In genomic region chr14:50599700-50600444, GRCh38 we compare ENCODE assay signal across 8 cellular contexts. TPM values are rescaled to one million over a fixed set of nuclear protein-coding genes. Genes with fewer than 3 reads are reported as not detected.
A peak's percentile ranks its signal among the peaks of the same experiment; 100 is the strongest.
DNase-seq lines count a peak whose midpoint lies in the region; ATAC-seq and TF ChIP-seq lines count a peak whose summit lies in the region.

No MANE protein-coding gene starts in this region.

- H3K27ac Mint-ChIP-seq in CD14-positive monocyte, result no peak overlapping the region

- ATAC-seq in RWPE2 (ENCODE audit: low read depth), result peak; percentile 49; the same call in 1 of the 3 replicates
- peak; percentile 53 for ATAC-seq in foreskin keratinocyte
- ATAC-seq in HG02852 (IDR thresholded peaks at IDR 0.05; ENCODE audit: unreplicated experiment), result no peak
- no peak for ATAC-seq in HG03439 (IDR thresholded peaks at IDR 0.05; ENCODE audit: unreplicated experiment)

- intact Hi-C loops in CD14-positive monocyte (cut with micrococcal nuclease), result no loop called here

- H3K27me3 ChIP-seq in RWPE2 (ENCODE audit: insufficient read depth, poor library complexity, severe bottlenecking) (no peaks in the 10 kb centered on the region), foreskin keratinocyte (no peaks in the 10 kb centered on the region)

- H3K9me3 Mint-ChIP-seq in CD14-positive monocyte, result no peaks in the 10 kb centered on the region

- H3K4me1 ChIP-seq in HEK293 (ENCODE audit: control insufficient read depth, insufficient read depth, low read length), result peaks cover 6% of the 10 kb centered on the region
- peaks cover 38% of the 10 kb centered on the region for H3K4me1 ChIP-seq in RWPE2 (ENCODE audit: insufficient read depth, poor library complexity, severe bottlenecking)
- H3K4me1 ChIP-seq in foreskin keratinocyte, result peaks cover 23% of the 10 kb centered on the region

- CTCF ChIA-PET in HEK293 (lab: Yijun Ruan, JAX), result interaction anchor here (0.6 to 2.3 kb wide), 15 partner anchors 11 to 1551 kb away, joined by 3 to 21 read pairs (median 4); no protein-coding TSS in a partner anchor

- POLR2A ChIA-PET in HEK293 (lab: Yijun Ruan, JAX), result no interaction called here

- peak; percentile 40 for TF ChIP-seq CTCF in CD14-positive monocyte (IDR thresholded peaks at IDR 0.05)
- no peak for TF ChIP-seq CTCF in HEK293 (tag by site-specific recombination; IDR thresholded peaks at IDR 0.05)
- TF ChIP-seq CTCF in RWPE2 (IDR thresholded peaks at IDR 0.05; ENCODE audit: poor library complexity, severe bottlenecking), result peak; percentile 85
- TF ChIP-seq CTCF in foreskin keratinocyte (conservative IDR thresholded peaks at IDR 0.05), result peak; percentile 60

- no peaks in the 10 kb centered on the region for H3K9me3 ChIP-seq in HEK293 (ENCODE audit: control insufficient read depth, insufficient read depth, low read depth, low read length)
- H3K9me3 ChIP-seq in RWPE2 (ENCODE audit: severe bottlenecking), result no peaks in the 10 kb centered on the region

- no peaks in the 10 kb centered on the region for H3K36me3 Mint-ChIP-seq in CD14-positive monocyte

- DNase-seq in CD14-positive monocyte (ENCODE audit: low spot score) (no peak), RWPE2 (ENCODE audit: low spot score) (no peak), foreskin keratinocyte (peak; percentile 63 to 79), putamen (ENCODE audit: low spot score) (peak; percentile 58)
- no peak for DNase-seq in activated CD4-positive, alpha-beta T cell treated with anti-CD3 and anti-CD28 coated beads, Interleukin-2, amount 50 U/mL, for 48 hours

- H3K36me3 ChIP-seq in HEK293 (ENCODE audit: control insufficient read depth in 2 of 2, insufficient read depth in 1 of 2, low read length in 2 of 2) (no peaks in the 10 kb centered on the region), RWPE2 (ENCODE audit: low read depth) (no peaks in the 10 kb centered on the region)

- no peak overlapping the region for H3K4me3 Mint-ChIP-seq in CD14-positive monocyte

- H3K4me1 Mint-ChIP-seq in CD14-positive monocyte, result no peaks in the 10 kb centered on the region

- peak overlapping the region; percentile 50; the same call in 1 of the 2 replicates for H3K27ac ChIP-seq in HEK293 (ENCODE audit: extremely low read depth, low read depth, low read length)
- peak overlapping the region; percentile 82 for H3K27ac ChIP-seq in RWPE2 (ENCODE audit: poor library complexity, severe bottlenecking)
- no peak overlapping the region for H3K27ac ChIP-seq in foreskin keratinocyte

- H3K27me3 Mint-ChIP-seq in CD14-positive monocyte (ENCODE audit: low read depth in 3 of 3), result peaks cover 0 to 3% (median 1%) of the 10 kb centered on the region in 3 donors

- H3K4me3 ChIP-seq in HEK293 (ENCODE audit: low read depth, low read length) (no peak overlapping the region), RWPE2 (ENCODE audit: severe bottlenecking) (no peak overlapping the region)

TF ChIP-seq in HEK293, 187 proteins besides CTCF, POLR2A, EP300 and RAD21 (continues in another document):
- TF ChIP-seq MZF1 (tag by site-specific recombination; IDR thresholded peaks at IDR 0.05; ENCODE audit: borderline replicate concordance) (no peak), OSR2 (tag by site-specific recombination; IDR thresholded peaks at IDR 0.05) (peak; percentile 73; the same call in 1 of the 2 replicates), SP2 (tag by site-specific recombination; IDR thresholded peaks at IDR 0.05) (peak; percentile 5; the same call in 1 of the 2 replicates), SETDB1 (IDR thresholded peaks at IDR 0.05; ENCODE audit: insufficient read length, low read length) (no peak), ZNF747 (tag by site-specific recombination; IDR thresholded peaks at IDR 0.05) (no peak), ZNF707 (tag by site-specific recombination; IDR thresholded peaks at IDR 0.05) (no peak), ZBTB48 (tag by site-specific recombination; IDR thresholded peaks at IDR 0.05) (no peak), ZNF626 (tag by site-specific recombination; IDR thresholded peaks at IDR 0.05) (no peak), ZBTB44 (tag by site-specific recombination; IDR thresholded peaks at IDR 0.05) (0 out of 2 replicates have a peak, but pooled peaks have one; percentile 17), ZNF324 (tag by site-specific recombination; IDR thresholded peaks at IDR 0.05) (peak; percentile 61; the same call in 1 of the 2 replicates), ZNF416 (tag by site-specific recombination; IDR thresholded peaks at IDR 0.05) (no peak), ZNF48 (tag by site-specific recombination; IDR thresholded peaks at IDR 0.05) (no peak), ZNF2 (tag by site-specific recombination; IDR thresholded peaks at IDR 0.05) (no peak), HIC1 (tag by site-specific recombination; IDR thresholded peaks at IDR 0.05) (peak; percentile 35; the same call in 1 of the 2 replicates), ZFP69B (tag by site-specific recombination; IDR thresholded peaks at IDR 0.05) (0 out of 2 replicates have a peak, but pooled peaks have one; percentile 21), ZNF629 (tag by site-specific recombination; IDR thresholded peaks at IDR 0.05) (peak; percentile 58), ZNF311 (tag by site-specific recombination; IDR thresholded peaks at IDR 0.05; ENCODE audit: borderline replicate concordance) (no peak), ZNF692 (tag by site-specific recombination; IDR thresholded peaks at IDR 0.05) (0 out of 2 replicates have a peak, but pooled peaks have one; percentile 20), ZNF184 (tag by site-specific recombination; IDR thresholded peaks at IDR 0.05) (peak; percentile 19; the same call in 1 of the 2 replicates), KLF10 (tag by site-specific recombination; IDR thresholded peaks at IDR 0.05) (no peak), ZNF274 (IDR thresholded peaks at IDR 0.05; ENCODE audit: low read length) (no peak), ZNF274 (tag by site-specific recombination; IDR thresholded peaks at IDR 0.05; ENCODE audit: borderline replicate concordance) (no peak), SCRT1 (tag by site-specific recombination; IDR thresholded peaks at IDR 0.05; ENCODE audit: borderline replicate concordance) (0 out of 2 replicates have a peak, but pooled peaks have one; percentile 26), ZNF335 (tag by site-specific recombination; conservative IDR thresholded peaks at IDR 0.05) (peak; percentile 77)
- TF ChIP-seq, protein P1, sequence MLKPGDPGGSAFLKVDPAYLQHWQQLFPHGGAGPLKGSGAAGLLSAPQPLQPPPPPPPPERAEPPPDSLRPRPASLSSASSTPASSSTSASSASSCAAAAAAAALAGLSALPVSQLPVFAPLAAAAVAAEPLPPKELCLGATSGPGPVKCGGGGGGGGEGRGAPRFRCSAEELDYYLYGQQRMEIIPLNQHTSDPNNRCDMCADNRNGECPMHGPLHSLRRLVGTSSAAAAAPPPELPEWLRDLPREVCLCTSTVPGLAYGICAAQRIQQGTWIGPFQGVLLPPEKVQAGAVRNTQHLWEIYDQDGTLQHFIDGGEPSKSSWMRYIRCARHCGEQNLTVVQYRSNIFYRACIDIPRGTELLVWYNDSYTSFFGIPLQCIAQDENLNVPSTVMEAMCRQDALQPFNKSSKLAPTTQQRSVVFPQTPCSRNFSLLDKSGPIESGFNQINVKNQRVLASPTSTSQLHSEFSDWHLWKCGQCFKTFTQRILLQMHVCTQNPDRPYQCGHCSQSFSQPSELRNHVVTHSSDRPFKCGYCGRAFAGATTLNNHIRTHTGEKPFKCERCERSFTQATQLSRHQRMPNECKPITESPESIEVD (tag by site-specific recombination; IDR thresholded peaks at IDR 0.05), result peak; percentile 98

RNA-seq across cellular contexts. Expression of gene ATL1, which starts 39.9 kb away (rescaled TPM):
- polyA plus RNA-seq in CD14-positive monocyte (1 to 10 TPM in 1 of 2 donors, under 1 TPM in 1; 0.99 to 1.1 TPM), foreskin keratinocyte (1.0 and 1.8 TPM in 2 replicates)
- 1.8 and 3.4 TPM in 2 replicates for total RNA-seq in foreskin keratinocyte

Comparison
In these comparisons a context has a peak if more than half of its experiments do, and no peak if none do; other contexts are left out.
1. DNase-seq: peak in foreskin keratinocyte (2 of 2) and putamen (single experiment); none in CD14-positive monocyte (single experiment), RWPE2 (single experiment) and activated CD4-positive, alpha-beta T cell treated with anti-CD3 and anti-CD28 coated beads, Interleukin-2, amount 50 U/mL, for 48 hours (0 of 2).
2. ATAC-seq: peak in RWPE2 (single experiment) and foreskin keratinocyte (single experiment); none in HG02852 (single experiment) and HG03439 (single experiment).